9 cellular contexts compared by ENCODE assay signal in the genomic region with DNA sequence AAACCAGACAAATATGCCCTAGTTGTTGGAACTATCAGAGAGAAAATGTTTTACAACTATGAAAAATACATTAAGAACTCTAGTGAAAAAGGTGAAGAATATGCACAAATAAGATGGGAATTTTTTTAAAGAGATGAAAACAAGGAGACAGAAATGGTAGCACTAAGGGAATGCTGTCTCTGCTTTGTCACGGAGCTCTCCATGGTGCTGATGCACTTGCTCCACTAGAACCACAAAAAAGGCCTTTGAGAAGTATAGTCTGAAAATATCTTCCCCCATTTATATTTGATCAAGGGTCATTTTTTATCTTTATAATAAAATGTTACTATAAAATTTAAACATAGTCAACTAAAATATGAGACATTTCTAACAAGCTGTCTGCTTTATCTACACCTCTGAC.
DNase-seq lines count a peak whose midpoint lies in the region; ATAC-seq and TF ChIP-seq lines count a peak whose summit lies in the region.
"Had no signal": no experiment of that assay in that cellular context is flagged by ENCODE, and none has a peak within 500 bp of the region (broad histone marks: within the 10 kb centered on the region; RNA-seq: fewer than 3 reads in every experiment).

No MANE protein-coding gene starts in this region.

- 0% methylated on average over 1 of the region's 1 CpG for WGBS in liver

- DNase-seq in ELF-1 (ENCODE audit: low read depth, low spot score) (peak; percentile 1), UCSD-AML1 (lab: John Stamatoyannopoulos, UW; ENCODE audit: unreplicated experiment) (peak; percentile 6), dorsolateral prefrontal cortex (no peak), cerebellar cortex (ENCODE audit: low spot score) (no peak), GOT3 (lab: John Stamatoyannopoulos, UW) (no peak)

- intact Hi-C loops in dorsolateral prefrontal cortex (cut with DNase I) = no loop called here

- H3K27me3 ChIP-seq in liver (ENCODE audit: control insufficient read depth in 4 of 4, insufficient read depth in 4 of 4, low read length in 3 of 4) = no peaks in the 10 kb centered on the region
- H3K27me3 ChIP-seq in dorsolateral prefrontal cortex = peaks cover 0 to 5% (median 0%) of the 10 kb centered on the region in 45 donors

- H3K4me3 ChIP-seq in liver (ENCODE audit: low read depth in 1 of 3, low read length in 3 of 3) (no peak overlapping the region), dorsolateral prefrontal cortex (no peak overlapping the region)

- ATAC-seq in GM18868 (IDR thresholded peaks at IDR 0.05; ENCODE audit: unreplicated experiment) = no peak

- no peaks in the 10 kb centered on the region for H3K4me1 ChIP-seq in liver (ENCODE audit: control insufficient read depth in 4 of 4, insufficient read depth in 4 of 4, low read length in 3 of 4)
- H3K4me1 ChIP-seq: Caco-2 had no signal

- no peaks in the 10 kb centered on the region for H3K36me3 ChIP-seq in liver (ENCODE audit: control insufficient read depth in 4 of 4, insufficient read depth in 3 of 4, low read depth in 1 of 4, low read length in 3 of 4)

- H3K9me3 ChIP-seq in liver (ENCODE audit: control insufficient read depth in 4 of 4, low read length in 3 of 4) = no peaks in the 10 kb centered on the region
- H3K9me3 ChIP-seq: Caco-2 had no signal

- no peak overlapping the region for H3K27ac ChIP-seq in liver (ENCODE audit: low read depth in 1 of 2, low read length in 2 of 2)
- H3K27ac ChIP-seq in dorsolateral prefrontal cortex = no peak overlapping the region

- TF ChIP-seq CTCF in liver (IDR thresholded peaks at IDR 0.05; ENCODE audit: low read depth, low read length, missing input control) (no peak), dorsolateral prefrontal cortex (IDR thresholded peaks at IDR 0.05 in 54 of 56, conservative IDR thresholded peaks at IDR 0.05 in 2 of 56; ENCODE audit: low read depth in 1 of 56, partially characterized antibody in 56 of 56) (no peak)

- no peak overlapping the region for H3K9ac ChIP-seq in liver (ENCODE audit: low read depth in 1 of 2, low read length in 2 of 2)

- TF ChIP-seq RAD21 in Ishikawa (IDR thresholded peaks at IDR 0.05; ENCODE audit: low read depth) (no peak), liver (IDR thresholded peaks at IDR 0.05) (no peak)

- no peak for TF ChIP-seq EP300 in Ishikawa (IDR thresholded peaks at IDR 0.05; ENCODE audit: borderline replicate concordance)

TF ChIP-seq in Ishikawa, 13 proteins besides CTCF, POLR2A, EP300 and RAD21:
- TF ChIP-seq TAF1 (IDR thresholded peaks at IDR 0.05; ENCODE audit: low read depth) (no peak), TEAD4 (IDR thresholded peaks at IDR 0.05) (0 out of 2 replicates have a peak, but pooled peaks have one; percentile 36), CEBPB (IDR thresholded peaks at IDR 0.05) (no peak)
- TF ChIP-seq, protein P1, sequence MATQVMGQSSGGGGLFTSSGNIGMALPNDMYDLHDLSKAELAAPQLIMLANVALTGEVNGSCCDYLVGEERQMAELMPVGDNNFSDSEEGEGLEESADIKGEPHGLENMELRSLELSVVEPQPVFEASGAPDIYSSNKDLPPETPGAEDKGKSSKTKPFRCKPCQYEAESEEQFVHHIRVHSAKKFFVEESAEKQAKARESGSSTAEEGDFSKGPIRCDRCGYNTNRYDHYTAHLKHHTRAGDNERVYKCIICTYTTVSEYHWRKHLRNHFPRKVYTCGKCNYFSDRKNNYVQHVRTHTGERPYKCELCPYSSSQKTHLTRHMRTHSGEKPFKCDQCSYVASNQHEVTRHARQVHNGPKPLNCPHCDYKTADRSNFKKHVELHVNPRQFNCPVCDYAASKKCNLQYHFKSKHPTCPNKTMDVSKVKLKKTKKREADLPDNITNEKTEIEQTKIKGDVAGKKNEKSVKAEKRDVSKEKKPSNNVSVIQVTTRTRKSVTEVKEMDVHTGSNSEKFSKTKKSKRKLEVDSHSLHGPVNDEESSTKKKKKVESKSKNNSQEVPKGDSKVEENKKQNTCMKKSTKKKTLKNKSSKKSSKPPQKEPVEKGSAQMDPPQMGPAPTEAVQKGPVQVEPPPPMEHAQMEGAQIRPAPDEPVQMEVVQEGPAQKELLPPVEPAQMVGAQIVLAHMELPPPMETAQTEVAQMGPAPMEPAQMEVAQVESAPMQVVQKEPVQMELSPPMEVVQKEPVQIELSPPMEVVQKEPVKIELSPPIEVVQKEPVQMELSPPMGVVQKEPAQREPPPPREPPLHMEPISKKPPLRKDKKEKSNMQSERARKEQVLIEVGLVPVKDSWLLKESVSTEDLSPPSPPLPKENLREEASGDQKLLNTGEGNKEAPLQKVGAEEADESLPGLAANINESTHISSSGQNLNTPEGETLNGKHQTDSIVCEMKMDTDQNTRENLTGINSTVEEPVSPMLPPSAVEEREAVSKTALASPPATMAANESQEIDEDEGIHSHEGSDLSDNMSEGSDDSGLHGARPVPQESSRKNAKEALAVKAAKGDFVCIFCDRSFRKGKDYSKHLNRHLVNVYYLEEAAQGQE (IDR thresholded peaks at IDR 0.05; ENCODE audit: low read depth) = peak; percentile 92

TF ChIP-seq in liver, 16 proteins besides CTCF, POLR2A, EP300 and RAD21:
- TF ChIP-seq, protein P2, sequence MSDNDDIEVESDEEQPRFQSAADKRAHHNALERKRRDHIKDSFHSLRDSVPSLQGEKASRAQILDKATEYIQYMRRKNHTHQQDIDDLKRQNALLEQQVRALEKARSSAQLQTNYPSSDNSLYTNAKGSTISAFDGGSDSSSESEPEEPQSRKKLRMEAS (IDR thresholded peaks at IDR 0.05) = no peak
- TF ChIP-seq, protein P3, sequence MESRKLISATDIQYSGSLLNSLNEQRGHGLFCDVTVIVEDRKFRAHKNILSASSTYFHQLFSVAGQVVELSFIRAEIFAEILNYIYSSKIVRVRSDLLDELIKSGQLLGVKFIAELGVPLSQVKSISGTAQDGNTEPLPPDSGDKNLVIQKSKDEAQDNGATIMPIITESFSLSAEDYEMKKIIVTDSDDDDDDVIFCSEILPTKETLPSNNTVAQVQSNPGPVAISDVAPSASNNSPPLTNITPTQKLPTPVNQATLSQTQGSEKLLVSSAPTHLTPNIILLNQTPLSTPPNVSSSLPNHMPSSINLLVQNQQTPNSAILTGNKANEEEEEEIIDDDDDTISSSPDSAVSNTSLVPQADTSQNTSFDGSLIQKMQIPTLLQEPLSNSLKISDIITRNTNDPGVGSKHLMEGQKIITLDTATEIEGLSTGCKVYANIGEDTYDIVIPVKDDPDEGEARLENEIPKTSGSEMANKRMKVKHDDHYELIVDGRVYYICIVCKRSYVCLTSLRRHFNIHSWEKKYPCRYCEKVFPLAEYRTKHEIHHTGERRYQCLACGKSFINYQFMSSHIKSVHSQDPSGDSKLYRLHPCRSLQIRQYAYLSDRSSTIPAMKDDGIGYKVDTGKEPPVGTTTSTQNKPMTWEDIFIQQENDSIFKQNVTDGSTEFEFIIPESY (IDR thresholded peaks at IDR 0.05) = no peak
- TF ChIP-seq HNF4G (IDR thresholded peaks at IDR 0.05) = no peak
- TF ChIP-seq, protein P1 (IDR thresholded peaks at IDR 0.05) = peak; percentile 98
- no peak for TF ChIP-seq YY1 (IDR thresholded peaks at IDR 0.05)

Comparison
In these comparisons a context has a peak if more than half of its experiments do, and no peak if none do; other contexts are left out.
1. DNase-seq: peak in ELF-1 (single experiment) and UCSD-AML1 (single experiment); none in dorsolateral prefrontal cortex (0 of 10), cerebellar cortex (single experiment) and GOT3 (single experiment).